In the genomic region with DNA sequence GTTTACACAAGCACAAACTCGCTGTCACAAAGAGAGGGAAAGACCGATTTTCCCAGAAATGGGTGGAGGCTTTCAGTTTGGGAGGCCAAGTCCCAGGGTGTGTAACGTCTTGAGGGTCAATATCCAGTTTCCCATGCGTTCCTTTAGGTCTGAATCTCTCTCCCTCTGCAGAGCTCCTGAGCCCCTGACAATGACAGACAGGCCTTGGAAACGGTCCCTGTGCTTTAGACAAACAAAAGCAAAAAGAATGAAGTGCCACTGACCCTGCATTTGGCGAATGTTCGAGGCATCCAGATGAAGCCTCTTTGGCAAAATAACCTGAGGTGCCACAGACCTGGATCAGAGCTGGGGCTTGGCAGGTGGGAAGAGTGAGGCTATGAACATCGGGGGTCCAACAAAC, we compare ENCODE assay signal across 14 cellular contexts.
"Had no signal": no experiment of that assay in that cellular context is flagged by ENCODE, and none has a peak within 500 bp of the region (broad histone marks: within the 10 kb centered on the region; RNA-seq: fewer than 3 reads in every experiment).

No MANE protein-coding gene starts in this region.

- H3K27ac Mint-ChIP-seq: activated naive CD8-positive, alpha-beta T cell treated with anti-CD3 and anti-CD28 coated beads, Interleukin-2, amount 10 ng/mL, durations not matched to agents 7 days and 5 days; effector memory CD8-positive, alpha-beta T cell; stimulated activated naive CD8-positive, alpha-beta T cell treated with anti-CD3 and anti-CD28 coated beads, Interleukin-15, amount 100 ng/mL, for 72 hours; T-helper 2 cell treated with Interferon-gamma antibody and Interleukin-4, amounts not matched to agents 5 μg/mL and 100 μg/mL, for 36 hours had no signal

- DNase-seq: activated CD4-positive, alpha-beta T cell treated with anti-CD3 and anti-CD28 coated beads, Interleukin-2, amount 50 U/mL, for 1 hour; activated naive CD4-positive, alpha-beta T cell; activated naive CD8-positive, alpha-beta T cell treated with anti-CD3 and anti-CD28 coated beads, Interleukin-2, amount 10 ng/mL, durations not matched to agents 7 days and 5 days; dermis blood vessel endothelial cell; effector memory CD8-positive, alpha-beta T cell; hippocampal formation; posterior cingulate gyrus; stimulated activated naive CD8-positive, alpha-beta T cell treated with anti-CD3 and anti-CD28 coated beads, Interleukin-15, amount 100 ng/mL, for 72 hours had no signal

- H3K4me1 ChIP-seq: ascending aorta, upper lobe of left lung had no signal

- H3K4me3 ChIP-seq: right atrium auricular region, smooth muscle cell, upper lobe of left lung had no signal

- H3K27me3 ChIP-seq: ascending aorta, right atrium auricular region, upper lobe of left lung had no signal

- H3K36me3 Mint-ChIP-seq: activated naive CD8-positive, alpha-beta T cell treated with anti-CD3 and anti-CD28 coated beads, Interleukin-2, amount 10 ng/mL, durations not matched to agents 7 days and 5 days had no signal

- H3K9me3 ChIP-seq: ascending aorta, right atrium auricular region, upper lobe of left lung had no signal

- H3K4me2 ChIP-seq: smooth muscle cell had no signal

- H3K27me3 Mint-ChIP-seq: stimulated activated naive CD8-positive, alpha-beta T cell treated with anti-CD3 and anti-CD28 coated beads, Interleukin-15, amount 100 ng/mL, for 72 hours had no signal

- ATAC-seq: effector memory CD8-positive, alpha-beta T cell; stimulated activated naive CD8-positive, alpha-beta T cell treated with anti-CD3 and anti-CD28 coated beads, Interleukin-15, amount 100 ng/mL, for 72 hours had no signal

- H3K27ac ChIP-seq: ascending aorta, epithelial cell of prostate, right atrium auricular region, upper lobe of left lung had no signal

- H3K9me3 Mint-ChIP-seq: activated naive CD8-positive, alpha-beta T cell treated with anti-CD3 and anti-CD28 coated beads, Interleukin-2, amount 10 ng/mL, durations not matched to agents 7 days and 5 days; effector memory CD8-positive, alpha-beta T cell; stimulated activated naive CD8-positive, alpha-beta T cell treated with anti-CD3 and anti-CD28 coated beads, Interleukin-15, amount 100 ng/mL, for 72 hours; T-helper 2 cell treated with Interferon-gamma antibody and Interleukin-4, amounts not matched to agents 5 μg/mL and 100 μg/mL, for 36 hours had no signal

- H3K4me3 Mint-ChIP-seq: activated naive CD8-positive, alpha-beta T cell treated with anti-CD3 and anti-CD28 coated beads, Interleukin-2, amount 10 ng/mL, durations not matched to agents 7 days and 5 days; effector memory CD8-positive, alpha-beta T cell; stimulated activated naive CD8-positive, alpha-beta T cell treated with anti-CD3 and anti-CD28 coated beads, Interleukin-15, amount 100 ng/mL, for 72 hours; T-helper 2 cell treated with Interferon-gamma antibody and Interleukin-4, amounts not matched to agents 5 μg/mL and 100 μg/mL, for 36 hours had no signal

- H3K36me3 ChIP-seq: ascending aorta, right atrium auricular region, upper lobe of left lung had no signal

- H3K4me1 Mint-ChIP-seq: activated naive CD8-positive, alpha-beta T cell treated with anti-CD3 and anti-CD28 coated beads, Interleukin-2, amount 10 ng/mL, durations not matched to agents 7 days and 5 days; stimulated activated naive CD8-positive, alpha-beta T cell treated with anti-CD3 and anti-CD28 coated beads, Interleukin-15, amount 100 ng/mL, for 72 hours had no signal
